In genomic region chr2:183993052-183993451, GRCh38 we compare ENCODE assay signal across 14 cellular contexts.
A peak's percentile ranks its signal among the peaks of the same experiment; 100 is the strongest.
DNase-seq lines count a peak whose midpoint lies in the region; ATAC-seq and TF ChIP-seq lines count a peak whose summit lies in the region.
"Had no signal": no experiment of that assay in that cellular context is flagged by ENCODE, and none has a peak within 500 bp of the region (broad histone marks: within the 10 kb centered on the region; RNA-seq: fewer than 3 reads in every experiment).

No MANE protein-coding gene starts in this region.

- in situ Hi-C loops in GM23248 (cut with MboI) = no loop called here

- TF ChIP-seq CTCF in VCaP (conservative IDR thresholded peaks at IDR 0.05) = no peak
- no peak for TF ChIP-seq CTCF in heart right ventricle (IDR thresholded peaks at IDR 0.05)

- H3K27ac ChIP-seq in VCaP (peak overlapping the region; percentile 43; the same call in 1 of the 2 replicates), heart right ventricle (no peak overlapping the region), GM23248 (no peak overlapping the region)

- ATAC-seq in GM18858 (IDR thresholded peaks at IDR 0.05; ENCODE audit: unreplicated experiment) = peak; percentile 60
- peak; percentile 51 for ATAC-seq in GM21526 (IDR thresholded peaks at IDR 0.05; ENCODE audit: low FRiP score, unreplicated experiment)
- ATAC-seq in HG03060 (IDR thresholded peaks at IDR 0.05; ENCODE audit: low read depth, unreplicated experiment) = peak; percentile 36
- no peak for ATAC-seq in heart right ventricle
- ATAC-seq: WTC11 had no signal

- no peaks in the 10 kb centered on the region for H3F3A ChIP-seq in GM23248 (ENCODE audit: insufficient read depth)

- intact Hi-C loops in heart right ventricle (cut with DNase I) = no loop called here

- DNase-seq in epidermal melanocyte (ENCODE audit: insufficient read length, low spot score) (no peak), cerebellum (ENCODE audit: low spot score) (no peak), heart right ventricle (no peak), GM23248 (no peak)
- DNase-seq: C1 segment of cervical spinal cord, HFFc6, hypothalamus, Karpas-422, Right ventricle myocardium superior had no signal

- H3K4me2 ChIP-seq in GM23248 (ENCODE audit: unreplicated experiment) = no peak overlapping the region

- H3K9me2 ChIP-seq in GM23248 (ENCODE audit: insufficient read depth) = no peaks in the 10 kb centered on the region

- H3K4me1 ChIP-seq in heart right ventricle (no peaks in the 10 kb centered on the region), GM23248 (ENCODE audit: insufficient read depth) (no peaks in the 10 kb centered on the region)

- H4K20me1 ChIP-seq in GM23248 (ENCODE audit: insufficient read depth) = no peaks in the 10 kb centered on the region

- H3K79me2 ChIP-seq in GM23248 (ENCODE audit: insufficient read depth) = no peaks in the 10 kb centered on the region

- H3K9me3 ChIP-seq in heart right ventricle (peaks cover 0 to 17% (median 0%) of the 10 kb centered on the region in 11 donors), GM23248 (ENCODE audit: low read depth) (no peaks in the 10 kb centered on the region)

- no peak overlapping the region for H3K9ac ChIP-seq in GM23248

- H3K36me3 ChIP-seq in heart right ventricle = no peaks in the 10 kb centered on the region
- H3K36me3 ChIP-seq in GM23248 (ENCODE audit: low read depth) = no peaks in the 10 kb centered on the region

- H3K27me3 ChIP-seq in heart right ventricle = no peaks in the 10 kb centered on the region
- no peaks in the 10 kb centered on the region for H3K27me3 ChIP-seq in GM23248 (replicated peaks; ENCODE audit: insufficient read depth)

- 85 to 88% methylated on average over 1 of the region's 1 CpG for WGBS in heart right ventricle, 2 donors
- WGBS in GM23248 (ENCODE audit: low coverage in 1 of 2, low lambda C conversion rate in 2 of 2, missing lambda C conversion rate in 2 of 2), 2 experiments = 7 to 10% methylated on average over 1 of the region's 1 CpG

- H2AFZ ChIP-seq in GM23248 = no peak overlapping the region

- H3K4me3 ChIP-seq in heart right ventricle = no peak overlapping the region
- no peak overlapping the region for H3K4me3 ChIP-seq in GM23248

Comparison
In these comparisons a context has a peak if more than half of its experiments do, and no peak if none do; other contexts are left out.
1. ATAC-seq: peak in GM18858 (single experiment), GM21526 (single experiment) and HG03060 (single experiment); none in heart right ventricle (0 of 8).